Comparison of ENCODE assay signal across 8 cellular contexts in genomic region chr18:67516432-67517223, GRCh38. TPM values are rescaled to one million over a fixed set of nuclear protein-coding genes. Genes with fewer than 3 reads are reported as not detected.
A peak's percentile ranks its signal among the peaks of the same experiment; 100 is the strongest.
DNase-seq lines count a peak whose midpoint lies in the region; ATAC-seq and TF ChIP-seq lines count a peak whose summit lies in the region.

Gene DSEL, minus strand, starts transcription at chr18:67516720. Its CDS starts 2,112 bp downstream, at chr18:67514608.

- H3K36me3 ChIP-seq in CD8-positive, alpha-beta memory T cell (ENCODE audit: insufficient read depth, low read length), result no peaks in the 10 kb centered on the region
- no peaks in the 10 kb centered on the region for H3K36me3 ChIP-seq in mucosa of descending colon (ENCODE audit: low read depth)

- intact Hi-C loops in mucosa of descending colon (cut with DNase I, micrococcal nuclease), result no loop called here

- peaks cover 0 to 3% (median 0%) of the 10 kb centered on the region in 5 donors for H3K9me3 Mint-ChIP-seq in CD8-positive, alpha-beta memory T cell

- H3K4me3 ChIP-seq in CD8-positive, alpha-beta memory T cell (ENCODE audit: low read length), result peak within 1 kb of the TSS; percentile 70
- H3K4me3 ChIP-seq in epithelial cell of proximal tubule (ENCODE audit: low read depth, low read length) (peak within 1 kb of the TSS; percentile 74), mucosa of descending colon (peak within 1 kb of the TSS; percentile 31)

- no peaks in the 10 kb centered on the region for H3K9me3 ChIP-seq in CD8-positive, alpha-beta memory T cell (ENCODE audit: low read length)
- H3K9me3 ChIP-seq in mucosa of descending colon, result no peaks in the 10 kb centered on the region

- POLR2A ChIA-PET in CD8-positive, alpha-beta memory T cell (lab: Charles Lee), result interaction anchor here (0.7 kb wide), 1 partner anchor 1143 kb away, joined by 6 read pairs; no protein-coding TSS in a partner anchor

- H3K36me3 Mint-ChIP-seq in CD8-positive, alpha-beta memory T cell, result peaks cover 0 to 4% (median 0%) of the 10 kb centered on the region in 3 donors

- peak within 1 kb of the TSS; percentile 6 for H3K27ac ChIP-seq in CD8-positive, alpha-beta memory T cell (ENCODE audit: low read depth, low read length)

- CTCF ChIA-PET in CD8-positive, alpha-beta memory T cell (lab: Charles Lee), result interaction anchor here (1.0 to 2.8 kb wide), 7 partner anchors 9 to 1144 kb away, joined by 3 to 10 read pairs (median 3); no protein-coding TSS in a partner anchor

- peaks cover 15% of the 10 kb centered on the region for H3K4me1 ChIP-seq in CD8-positive, alpha-beta memory T cell (ENCODE audit: insufficient read depth, low read length)
- peaks cover 9% of the 10 kb centered on the region for H3K4me1 ChIP-seq in mucosa of descending colon (ENCODE audit: low read depth)

- H3K27me3 ChIP-seq in CD8-positive, alpha-beta memory T cell (ENCODE audit: insufficient read depth, low read length, poor library complexity, severe bottlenecking), result no peaks in the 10 kb centered on the region

- H3K4me1 Mint-ChIP-seq in CD8-positive, alpha-beta memory T cell, result peaks cover 25 to 41% (median 28%) of the 10 kb centered on the region in 3 donors

- DNase-seq in CD8-positive, alpha-beta memory T cell, result peak; percentile 93 to 98 (median 95)
- DNase-seq in HS-5 (ENCODE audit: low read depth) (peak; percentile 61), NOMO-1 treated with dmso at 0.1 percent for 144 hours (lab: John Stamatoyannopoulos, UW; ENCODE audit: unreplicated experiment) (peak; percentile 88), epithelial cell of proximal tubule (ENCODE audit: low read depth) (peak; percentile 27), mucosa of descending colon (peak; percentile 97 to 99 (median 98))
- DNase-seq in activated T-cell treated with anti-CD3 and anti-CD28 coated beads, Interleukin-2, amount 50 U/mL, for 1 hour, result peak; percentile 99
- peak; percentile 99 to 100 for DNase-seq in stimulated activated CD8-positive, alpha-beta memory T cell treated with anti-CD3 and anti-CD28 coated beads, Interleukin-2, amount 100 ng/mL, for 1 hour (ENCODE audit: low read depth in 2 of 2)

- H3K27me3 Mint-ChIP-seq in CD8-positive, alpha-beta memory T cell, result peaks cover 0 to 8% of the 10 kb centered on the region in 2 donors

- H3K4me3 Mint-ChIP-seq in CD8-positive, alpha-beta memory T cell, result peak within 1 kb of the TSS; percentile 88 to 98 (median 94)

- peak within 1 kb of the TSS; percentile 32 to 96 (median 84) for H3K27ac Mint-ChIP-seq in CD8-positive, alpha-beta memory T cell

- TF ChIP-seq CTCF in epithelial cell of proximal tubule (conservative IDR thresholded peaks at IDR 0.05; ENCODE audit: low read depth, low read length) (no peak), mucosa of descending colon (IDR thresholded peaks at IDR 0.05) (no peak)

- ATAC-seq in GM21360 (IDR thresholded peaks at IDR 0.05; ENCODE audit: unreplicated experiment) (peak; percentile 98), mucosa of descending colon (peak; percentile 99)

RNA-seq across cellular contexts. Expression of gene DSEL, which starts in this region (rescaled TPM):
- total RNA-seq in CD8-positive, alpha-beta memory T cell, result under 1 TPM; 0.24 to 0.46 TPM
- polyA plus RNA-seq in CD8-positive, alpha-beta memory T cell, result 1.1 TPM
- total RNA-seq in epithelial cell of proximal tubule (7.1 and 8.2 TPM in 2 replicates), mucosa of descending colon (1 to 10 TPM; 1.0 to 5.7 (median 2.1) TPM)

Comparison
In these comparisons a context has a peak if more than half of its experiments do, and no peak if none do; other contexts are left out.
1. Peak in every context shown above with its lines: DNase-seq, ATAC-seq, H3K4me3 ChIP-seq and H3K27ac ChIP-seq.
2. DNase-seq: peak in every context shown above with its lines; median percentile 100 in stimulated activated CD8-positive, alpha-beta memory T cell treated with anti-CD3 and anti-CD28 coated beads, Interleukin-2, amount 100 ng/mL, for 1 hour; 99 in activated T-cell treated with anti-CD3 and anti-CD28 coated beads, Interleukin-2, amount 50 U/mL, for 1 hour; 98 in mucosa of descending colon; 95 in CD8-positive, alpha-beta memory T cell; 88 in NOMO-1 treated with dmso at 0.1 percent for 144 hours; 61 in HS-5; 27 in epithelial cell of proximal tubule.